ENCODE assay signal across 22 cellular contexts in the genomic region with DNA sequence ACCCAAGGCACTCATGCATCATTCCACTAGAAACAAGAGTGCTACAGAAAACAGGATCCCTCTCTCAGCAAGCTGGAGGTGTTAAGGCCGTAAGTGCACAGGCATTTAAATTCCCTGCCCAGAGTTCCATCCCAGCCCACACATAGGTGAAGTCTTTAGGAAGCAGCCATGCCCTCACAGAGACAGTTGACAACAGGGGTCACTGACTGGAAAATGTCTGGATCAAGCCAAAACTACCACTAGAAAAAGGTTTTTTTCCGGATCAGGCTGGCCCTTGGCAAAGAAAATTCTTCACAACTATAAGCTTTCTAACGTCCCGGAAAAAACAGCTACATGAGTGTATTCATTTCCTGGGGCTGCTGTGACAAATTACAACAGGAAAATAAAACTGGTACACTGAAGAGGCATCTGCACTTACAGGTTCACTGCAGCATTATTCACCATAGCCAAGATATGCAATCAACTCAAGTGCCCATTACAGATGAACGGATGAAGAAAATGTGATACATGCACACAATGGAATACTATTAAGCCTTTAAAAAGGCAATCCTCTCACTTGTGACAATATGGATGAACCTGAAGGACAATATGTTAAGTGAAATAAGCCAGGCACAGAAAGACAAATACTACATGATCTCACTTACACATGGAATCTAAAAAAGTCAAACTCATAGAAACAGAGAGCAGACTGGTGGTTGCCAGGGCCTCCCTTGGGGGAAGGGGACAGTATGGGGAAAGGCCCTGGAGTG.
"Had no signal": no experiment of that assay in that cellular context is flagged by ENCODE, and none has a peak within 500 bp of the region (broad histone marks: within the 10 kb centered on the region; RNA-seq: fewer than 3 reads in every experiment).

No MANE protein-coding gene starts in this region.

- H3K27ac ChIP-seq: HL-60, SJSA1, SK-N-MC had no signal

- H3K4me3 Mint-ChIP-seq: IgD-negative memory B cell had no signal

- H3K36me3 ChIP-seq: MG63 had no signal

- H3K4me1 ChIP-seq: SJSA1 had no signal

- DNase-seq: KBM-7, MG63, NCI-H1092, NCI-H1105 treated with DMSO at 0.1 percent for 48 hours, NCI-H1417 treated with DMSO at 0.1 percent for 48 hours, NCI-H187, NCI-H2029, NCI-H2081 treated with DMSO at 0.1 percent for 48 hours, NCI-H2171, NCI-H226, NCI-H446, NCI-H510A, NCI-H524 treated with DMSO at 0.1 percent for 48 hours, NCI-H69, NCI-H774, Right ventricle myocardium superior, RPMI8226, SIG-M5 had no signal

- H3K27me3 ChIP-seq: MG63, SJSA1 had no signal

- H3K9me3 ChIP-seq: MG63, SJSA1 had no signal

- H3K4me3 ChIP-seq: MG63, SJSA1, SK-N-MC had no signal

- H3K27me3 Mint-ChIP-seq: IgD-negative memory B cell had no signal
